Comparison of ENCODE assay signal across 1 cellular context in genomic region chrX:12791253-12792228, GRCh38.
TF ChIP-seq lines count a peak whose summit lies in the region.

PRPS2 (plus strand) TSS chrX:12791412; CDS start chrX:12791498, 86 bp downstream.

TF ChIP-seq in GM12878, 131 proteins besides CTCF, POLR2A, EP300 and RAD21 (continued from another document and continues in another):
- TF ChIP-seq, protein P1, sequence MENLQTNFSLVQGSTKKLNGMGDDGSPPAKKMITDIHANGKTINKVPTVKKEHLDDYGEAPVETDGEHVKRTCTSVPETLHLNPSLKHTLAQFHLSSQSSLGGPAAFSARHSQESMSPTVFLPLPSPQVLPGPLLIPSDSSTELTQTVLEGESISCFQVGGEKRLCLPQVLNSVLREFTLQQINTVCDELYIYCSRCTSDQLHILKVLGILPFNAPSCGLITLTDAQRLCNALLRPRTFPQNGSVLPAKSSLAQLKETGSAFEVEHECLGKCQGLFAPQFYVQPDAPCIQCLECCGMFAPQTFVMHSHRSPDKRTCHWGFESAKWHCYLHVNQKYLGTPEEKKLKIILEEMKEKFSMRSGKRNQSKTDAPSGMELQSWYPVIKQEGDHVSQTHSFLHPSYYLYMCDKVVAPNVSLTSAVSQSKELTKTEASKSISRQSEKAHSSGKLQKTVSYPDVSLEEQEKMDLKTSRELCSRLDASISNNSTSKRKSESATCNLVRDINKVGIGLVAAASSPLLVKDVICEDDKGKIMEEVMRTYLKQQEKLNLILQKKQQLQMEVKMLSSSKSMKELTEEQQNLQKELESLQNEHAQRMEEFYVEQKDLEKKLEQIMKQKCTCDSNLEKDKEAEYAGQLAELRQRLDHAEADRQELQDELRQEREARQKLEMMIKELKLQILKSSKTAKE (IDR thresholded peaks at IDR 0.05; ENCODE audit: low read depth, poor library complexity, severe bottlenecking) = no peak
- TF ChIP-seq ZNF207 (IDR thresholded peaks at IDR 0.05; ENCODE audit: borderline replicate concordance) = no peak
- peak; percentile 79 for TF ChIP-seq LARP7 (IDR thresholded peaks at IDR 0.05)
- peak; percentile 49; the same call in 1 of the 2 replicates for TF ChIP-seq RB1 (IDR thresholded peaks at IDR 0.05; ENCODE audit: borderline replicate concordance)
- no peak for TF ChIP-seq CHD2 (IDR thresholded peaks at IDR 0.05; ENCODE audit: borderline replicate concordance, low read depth, low read length)
- TF ChIP-seq YY1 (IDR thresholded peaks at IDR 0.05; ENCODE audit: low read depth, low read length) = no peak
- TF ChIP-seq, protein P2, sequence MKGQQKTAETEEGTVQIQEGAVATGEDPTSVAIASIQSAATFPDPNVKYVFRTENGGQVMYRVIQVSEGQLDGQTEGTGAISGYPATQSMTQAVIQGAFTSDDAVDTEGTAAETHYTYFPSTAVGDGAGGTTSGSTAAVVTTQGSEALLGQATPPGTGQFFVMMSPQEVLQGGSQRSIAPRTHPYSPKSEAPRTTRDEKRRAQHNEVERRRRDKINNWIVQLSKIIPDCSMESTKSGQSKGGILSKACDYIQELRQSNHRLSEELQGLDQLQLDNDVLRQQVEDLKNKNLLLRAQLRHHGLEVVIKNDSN (IDR thresholded peaks at IDR 0.05; ENCODE audit: borderline replicate concordance, extremely low read length, insufficient read depth, low read depth, low read length) = no peak
- no peak for TF ChIP-seq EED (IDR thresholded peaks at IDR 0.05; ENCODE audit: low read depth)
- TF ChIP-seq PAX5 (IDR thresholded peaks at IDR 0.05; ENCODE audit: borderline replicate concordance, low read depth, low read length) = no peak
- no peak for TF ChIP-seq CBFB (IDR thresholded peaks at IDR 0.05; ENCODE audit: low read depth)
- no peak for TF ChIP-seq MYB (IDR thresholded peaks at IDR 0.05; ENCODE audit: borderline replicate concordance, low read depth, low read length)
- TF ChIP-seq, protein P3, sequence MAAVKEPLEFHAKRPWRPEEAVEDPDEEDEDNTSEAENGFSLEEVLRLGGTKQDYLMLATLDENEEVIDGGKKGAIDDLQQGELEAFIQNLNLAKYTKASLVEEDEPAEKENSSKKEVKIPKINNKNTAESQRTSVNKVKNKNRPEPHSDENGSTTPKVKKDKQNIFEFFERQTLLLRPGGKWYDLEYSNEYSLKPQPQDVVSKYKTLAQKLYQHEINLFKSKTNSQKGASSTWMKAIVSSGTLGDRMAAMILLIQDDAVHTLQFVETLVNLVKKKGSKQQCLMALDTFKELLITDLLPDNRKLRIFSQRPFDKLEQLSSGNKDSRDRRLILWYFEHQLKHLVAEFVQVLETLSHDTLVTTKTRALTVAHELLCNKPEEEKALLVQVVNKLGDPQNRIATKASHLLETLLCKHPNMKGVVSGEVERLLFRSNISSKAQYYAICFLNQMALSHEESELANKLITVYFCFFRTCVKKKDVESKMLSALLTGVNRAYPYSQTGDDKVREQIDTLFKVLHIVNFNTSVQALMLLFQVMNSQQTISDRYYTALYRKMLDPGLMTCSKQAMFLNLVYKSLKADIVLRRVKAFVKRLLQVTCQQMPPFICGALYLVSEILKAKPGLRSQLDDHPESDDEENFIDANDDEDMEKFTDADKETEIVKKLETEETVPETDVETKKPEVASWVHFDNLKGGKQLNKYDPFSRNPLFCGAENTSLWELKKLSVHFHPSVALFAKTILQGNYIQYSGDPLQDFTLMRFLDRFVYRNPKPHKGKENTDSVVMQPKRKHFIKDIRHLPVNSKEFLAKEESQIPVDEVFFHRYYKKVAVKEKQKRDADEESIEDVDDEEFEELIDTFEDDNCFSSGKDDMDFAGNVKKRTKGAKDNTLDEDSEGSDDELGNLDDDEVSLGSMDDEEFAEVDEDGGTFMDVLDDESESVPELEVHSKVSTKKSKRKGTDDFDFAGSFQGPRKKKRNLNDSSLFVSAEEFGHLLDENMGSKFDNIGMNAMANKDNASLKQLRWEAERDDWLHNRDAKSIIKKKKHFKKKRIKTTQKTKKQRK (IDR thresholded peaks at IDR 0.05; ENCODE audit: low read depth, low read length) = no peak
- no peak for TF ChIP-seq RFX5 (IDR thresholded peaks at IDR 0.05; ENCODE audit: low read depth, low read length)
- TF ChIP-seq, protein P4, sequence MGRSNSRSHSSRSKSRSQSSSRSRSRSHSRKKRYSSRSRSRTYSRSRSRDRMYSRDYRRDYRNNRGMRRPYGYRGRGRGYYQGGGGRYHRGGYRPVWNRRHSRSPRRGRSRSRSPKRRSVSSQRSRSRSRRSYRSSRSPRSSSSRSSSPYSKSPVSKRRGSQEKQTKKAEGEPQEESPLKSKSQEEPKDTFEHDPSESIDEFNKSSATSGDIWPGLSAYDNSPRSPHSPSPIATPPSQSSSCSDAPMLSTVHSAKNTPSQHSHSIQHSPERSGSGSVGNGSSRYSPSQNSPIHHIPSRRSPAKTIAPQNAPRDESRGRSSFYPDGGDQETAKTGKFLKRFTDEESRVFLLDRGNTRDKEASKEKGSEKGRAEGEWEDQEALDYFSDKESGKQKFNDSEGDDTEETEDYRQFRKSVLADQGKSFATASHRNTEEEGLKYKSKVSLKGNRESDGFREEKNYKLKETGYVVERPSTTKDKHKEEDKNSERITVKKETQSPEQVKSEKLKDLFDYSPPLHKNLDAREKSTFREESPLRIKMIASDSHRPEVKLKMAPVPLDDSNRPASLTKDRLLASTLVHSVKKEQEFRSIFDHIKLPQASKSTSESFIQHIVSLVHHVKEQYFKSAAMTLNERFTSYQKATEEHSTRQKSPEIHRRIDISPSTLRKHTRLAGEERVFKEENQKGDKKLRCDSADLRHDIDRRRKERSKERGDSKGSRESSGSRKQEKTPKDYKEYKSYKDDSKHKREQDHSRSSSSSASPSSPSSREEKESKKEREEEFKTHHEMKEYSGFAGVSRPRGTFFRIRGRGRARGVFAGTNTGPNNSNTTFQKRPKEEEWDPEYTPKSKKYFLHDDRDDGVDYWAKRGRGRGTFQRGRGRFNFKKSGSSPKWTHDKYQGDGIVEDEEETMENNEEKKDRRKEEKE (IDR thresholded peaks at IDR 0.05) = no peak
- TF ChIP-seq SMARCA5 (IDR thresholded peaks at IDR 0.05) = no peak
- TF ChIP-seq JUNB (IDR thresholded peaks at IDR 0.05) = no peak
- no peak for TF ChIP-seq BCL3 (IDR thresholded peaks at IDR 0.05; ENCODE audit: borderline replicate concordance, insufficient read depth, low read depth, low read length, poor library complexity, severe bottlenecking)
- no peak for TF ChIP-seq E2F4 (IDR thresholded peaks at IDR 0.05; ENCODE audit: low read depth, low read length)
- TF ChIP-seq, protein P5, sequence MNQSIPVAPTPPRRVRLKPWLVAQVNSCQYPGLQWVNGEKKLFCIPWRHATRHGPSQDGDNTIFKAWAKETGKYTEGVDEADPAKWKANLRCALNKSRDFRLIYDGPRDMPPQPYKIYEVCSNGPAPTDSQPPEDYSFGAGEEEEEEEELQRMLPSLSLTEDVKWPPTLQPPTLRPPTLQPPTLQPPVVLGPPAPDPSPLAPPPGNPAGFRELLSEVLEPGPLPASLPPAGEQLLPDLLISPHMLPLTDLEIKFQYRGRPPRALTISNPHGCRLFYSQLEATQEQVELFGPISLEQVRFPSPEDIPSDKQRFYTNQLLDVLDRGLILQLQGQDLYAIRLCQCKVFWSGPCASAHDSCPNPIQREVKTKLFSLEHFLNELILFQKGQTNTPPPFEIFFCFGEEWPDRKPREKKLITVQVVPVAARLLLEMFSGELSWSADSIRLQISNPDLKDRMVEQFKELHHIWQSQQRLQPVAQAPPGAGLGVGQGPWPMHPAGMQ (IDR thresholded peaks at IDR 0.05; ENCODE audit: borderline replicate concordance) = no peak
- TF ChIP-seq RUNX3 (IDR thresholded peaks at IDR 0.05; ENCODE audit: low read length) = peak; percentile 34; the same call in 1 of the 2 replicates
- TF ChIP-seq, protein P6, sequence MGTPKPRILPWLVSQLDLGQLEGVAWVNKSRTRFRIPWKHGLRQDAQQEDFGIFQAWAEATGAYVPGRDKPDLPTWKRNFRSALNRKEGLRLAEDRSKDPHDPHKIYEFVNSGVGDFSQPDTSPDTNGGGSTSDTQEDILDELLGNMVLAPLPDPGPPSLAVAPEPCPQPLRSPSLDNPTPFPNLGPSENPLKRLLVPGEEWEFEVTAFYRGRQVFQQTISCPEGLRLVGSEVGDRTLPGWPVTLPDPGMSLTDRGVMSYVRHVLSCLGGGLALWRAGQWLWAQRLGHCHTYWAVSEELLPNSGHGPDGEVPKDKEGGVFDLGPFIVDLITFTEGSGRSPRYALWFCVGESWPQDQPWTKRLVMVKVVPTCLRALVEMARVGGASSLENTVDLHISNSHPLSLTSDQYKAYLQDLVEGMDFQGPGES (IDR thresholded peaks at IDR 0.05) = no peak
- TF ChIP-seq, protein P7, sequence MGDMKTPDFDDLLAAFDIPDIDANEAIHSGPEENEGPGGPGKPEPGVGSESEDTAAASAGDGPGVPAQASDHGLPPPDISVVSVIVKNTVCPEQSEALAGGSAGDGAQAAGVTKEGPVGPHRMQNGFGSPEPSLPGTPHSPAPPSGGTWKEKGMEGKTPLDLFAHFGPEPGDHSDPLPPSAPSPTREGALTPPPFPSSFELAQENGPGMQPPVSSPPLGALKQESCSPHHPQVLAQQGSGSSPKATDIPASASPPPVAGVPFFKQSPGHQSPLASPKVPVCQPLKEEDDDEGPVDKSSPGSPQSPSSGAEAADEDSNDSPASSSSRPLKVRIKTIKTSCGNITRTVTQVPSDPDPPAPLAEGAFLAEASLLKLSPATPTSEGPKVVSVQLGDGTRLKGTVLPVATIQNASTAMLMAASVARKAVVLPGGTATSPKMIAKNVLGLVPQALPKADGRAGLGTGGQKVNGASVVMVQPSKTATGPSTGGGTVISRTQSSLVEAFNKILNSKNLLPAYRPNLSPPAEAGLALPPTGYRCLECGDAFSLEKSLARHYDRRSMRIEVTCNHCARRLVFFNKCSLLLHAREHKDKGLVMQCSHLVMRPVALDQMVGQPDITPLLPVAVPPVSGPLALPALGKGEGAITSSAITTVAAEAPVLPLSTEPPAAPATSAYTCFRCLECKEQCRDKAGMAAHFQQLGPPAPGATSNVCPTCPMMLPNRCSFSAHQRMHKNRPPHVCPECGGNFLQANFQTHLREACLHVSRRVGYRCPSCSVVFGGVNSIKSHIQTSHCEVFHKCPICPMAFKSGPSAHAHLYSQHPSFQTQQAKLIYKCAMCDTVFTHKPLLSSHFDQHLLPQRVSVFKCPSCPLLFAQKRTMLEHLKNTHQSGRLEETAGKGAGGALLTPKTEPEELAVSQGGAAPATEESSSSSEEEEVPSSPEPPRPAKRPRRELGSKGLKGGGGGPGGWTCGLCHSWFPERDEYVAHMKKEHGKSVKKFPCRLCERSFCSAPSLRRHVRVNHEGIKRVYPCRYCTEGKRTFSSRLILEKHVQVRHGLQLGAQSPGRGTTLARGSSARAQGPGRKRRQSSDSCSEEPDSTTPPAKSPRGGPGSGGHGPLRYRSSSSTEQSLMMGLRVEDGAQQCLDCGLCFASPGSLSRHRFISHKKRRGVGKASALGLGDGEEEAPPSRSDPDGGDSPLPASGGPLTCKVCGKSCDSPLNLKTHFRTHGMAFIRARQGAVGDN (IDR thresholded peaks at IDR 0.05) = no peak
- TF ChIP-seq MTA2 (IDR thresholded peaks at IDR 0.05; ENCODE audit: low read depth) = no peak
- no peak for TF ChIP-seq PKNOX1 (IDR thresholded peaks at IDR 0.05)
- peak; percentile 83 for TF ChIP-seq IKZF1 (conservative IDR thresholded peaks at IDR 0.05)
- TF ChIP-seq WRNIP1 (IDR thresholded peaks at IDR 0.05; ENCODE audit: borderline replicate concordance, low read depth, low read length) = no peak
- no peak for TF ChIP-seq KLF5 (IDR thresholded peaks at IDR 0.05; ENCODE audit: partially characterized antibody)
- no peak for TF ChIP-seq NRF1 (conservative IDR thresholded peaks at IDR 0.05; ENCODE audit: low read depth, low read length)
- TF ChIP-seq ZBTB40 (IDR thresholded peaks at IDR 0.05; ENCODE audit: borderline replicate concordance) = no peak
- no peak for TF ChIP-seq ZNF217 (IDR thresholded peaks at IDR 0.05)
